1 cellular context compared by ENCODE assay signal in genomic region chr12:2794736-2795289, GRCh38.
TF ChIP-seq lines count a peak whose summit lies in the region.

A gene with protein sequence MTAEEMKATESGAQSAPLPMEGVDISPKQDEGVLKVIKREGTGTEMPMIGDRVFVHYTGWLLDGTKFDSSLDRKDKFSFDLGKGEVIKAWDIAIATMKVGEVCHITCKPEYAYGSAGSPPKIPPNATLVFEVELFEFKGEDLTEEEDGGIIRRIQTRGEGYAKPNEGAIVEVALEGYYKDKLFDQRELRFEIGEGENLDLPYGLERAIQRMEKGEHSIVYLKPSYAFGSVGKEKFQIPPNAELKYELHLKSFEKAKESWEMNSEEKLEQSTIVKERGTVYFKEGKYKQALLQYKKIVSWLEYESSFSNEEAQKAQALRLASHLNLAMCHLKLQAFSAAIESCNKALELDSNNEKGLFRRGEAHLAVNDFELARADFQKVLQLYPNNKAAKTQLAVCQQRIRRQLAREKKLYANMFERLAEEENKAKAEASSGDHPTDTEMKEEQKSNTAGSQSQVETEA (plus strand): TSS chr12:2794970. CDS start chr12:2795140, 170 bp downstream.

TF ChIP-seq in K562, 482 proteins besides CTCF, POLR2A, EP300 and RAD21 (continued from another document and continues in another):
- TF ChIP-seq ATF1 (CRISPR knock-in tag; IDR thresholded peaks at IDR 0.05) (no peak), ATF1 (tag; IDR thresholded peaks at IDR 0.05) (peak; percentile 16; the same call in 1 of the 2 replicates), LARP7 (IDR thresholded peaks at IDR 0.05) (no peak), NFE2 (IDR thresholded peaks at IDR 0.05; ENCODE audit: low read depth) (no peak), HINFP (tag; conservative IDR thresholded peaks at IDR 0.05; ENCODE audit: low read depth) (peak; percentile 77), ZNF280A (IDR thresholded peaks at IDR 0.05; ENCODE audit: low read depth, partially characterized antibody) (no peak), SMARCE1 (IDR thresholded peaks at IDR 0.05) (no peak), MEF2D (tag; conservative IDR thresholded peaks at IDR 0.05; ENCODE audit: low read depth) (no peak), ERF (CRISPR knock-in tag; IDR thresholded peaks at IDR 0.05) (no peak), GATAD2B (IDR thresholded peaks at IDR 0.05; ENCODE audit: borderline replicate concordance) (no peak), MYC (IDR thresholded peaks at IDR 0.05; ENCODE audit: low read depth, low read length) (peak; percentile 86), MYC (CRISPR knock-in tag; IDR thresholded peaks at IDR 0.05; ENCODE audit: borderline replicate concordance, low read depth) (no peak), BMI1 (IDR thresholded peaks at IDR 0.05; ENCODE audit: low read length) (no peak), ZNF124 (CRISPR knock-in tag; IDR thresholded peaks at IDR 0.05) (no peak), GATAD2A (IDR thresholded peaks at IDR 0.05) (no peak), POLR2B (IDR thresholded peaks at IDR 0.05; ENCODE audit: low read depth, partially characterized antibody) (no peak), TSC22D4 (tag; IDR thresholded peaks at IDR 0.05) (no peak), IFI16 (CRISPR knock-in tag; IDR thresholded peaks at IDR 0.05) (no peak), ETV6 (IDR thresholded peaks at IDR 0.05; ENCODE audit: borderline replicate concordance in 1 of 2, low read depth in 2 of 2, low read length in 1 of 2) (no peak), ETV6 (CRISPR knock-in tag; IDR thresholded peaks at IDR 0.05; ENCODE audit: borderline replicate concordance) (no peak), HMG20B (CRISPR knock-in tag; IDR thresholded peaks at IDR 0.05) (no peak), RBM15 (IDR thresholded peaks at IDR 0.05; ENCODE audit: insufficient read depth, low read length) (no peak), VEZF1 (CRISPR knock-in tag; IDR thresholded peaks at IDR 0.05) (peak; percentile 44; the same call in 1 of the 2 replicates), ZNF77 (CRISPR knock-in tag; IDR thresholded peaks at IDR 0.05) (no peak), RBM39 (optimal IDR thresholded peaks at IDR 0.05; ENCODE audit: low read depth, low read length) (no peak), ADNP (tag; IDR thresholded peaks at IDR 0.05) (no peak), MBD2 (IDR thresholded peaks at IDR 0.05; ENCODE audit: borderline replicate concordance, low read depth) (0 out of 2 replicates have a peak, but pooled peaks have one; percentile 21), TFAM (CRISPR knock-in tag; conservative IDR thresholded peaks at IDR 0.05) (no peak)
- TF ChIP-seq, protein P1, sequence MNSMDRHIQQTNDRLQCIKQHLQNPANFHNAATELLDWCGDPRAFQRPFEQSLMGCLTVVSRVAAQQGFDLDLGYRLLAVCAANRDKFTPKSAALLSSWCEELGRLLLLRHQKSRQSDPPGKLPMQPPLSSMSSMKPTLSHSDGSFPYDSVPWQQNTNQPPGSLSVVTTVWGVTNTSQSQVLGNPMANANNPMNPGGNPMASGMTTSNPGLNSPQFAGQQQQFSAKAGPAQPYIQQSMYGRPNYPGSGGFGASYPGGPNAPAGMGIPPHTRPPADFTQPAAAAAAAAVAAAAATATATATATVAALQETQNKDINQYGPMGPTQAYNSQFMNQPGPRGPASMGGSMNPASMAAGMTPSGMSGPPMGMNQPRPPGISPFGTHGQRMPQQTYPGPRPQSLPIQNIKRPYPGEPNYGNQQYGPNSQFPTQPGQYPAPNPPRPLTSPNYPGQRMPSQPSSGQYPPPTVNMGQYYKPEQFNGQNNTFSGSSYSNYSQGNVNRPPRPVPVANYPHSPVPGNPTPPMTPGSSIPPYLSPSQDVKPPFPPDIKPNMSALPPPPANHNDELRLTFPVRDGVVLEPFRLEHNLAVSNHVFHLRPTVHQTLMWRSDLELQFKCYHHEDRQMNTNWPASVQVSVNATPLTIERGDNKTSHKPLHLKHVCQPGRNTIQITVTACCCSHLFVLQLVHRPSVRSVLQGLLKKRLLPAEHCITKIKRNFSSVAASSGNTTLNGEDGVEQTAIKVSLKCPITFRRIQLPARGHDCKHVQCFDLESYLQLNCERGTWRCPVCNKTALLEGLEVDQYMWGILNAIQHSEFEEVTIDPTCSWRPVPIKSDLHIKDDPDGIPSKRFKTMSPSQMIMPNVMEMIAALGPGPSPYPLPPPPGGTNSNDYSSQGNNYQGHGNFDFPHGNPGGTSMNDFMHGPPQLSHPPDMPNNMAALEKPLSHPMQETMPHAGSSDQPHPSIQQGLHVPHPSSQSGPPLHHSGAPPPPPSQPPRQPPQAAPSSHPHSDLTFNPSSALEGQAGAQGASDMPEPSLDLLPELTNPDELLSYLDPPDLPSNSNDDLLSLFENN (IDR thresholded peaks at IDR 0.05; ENCODE audit: low read depth in 2 of 2, low read length in 2 of 2), result no peak
- TF ChIP-seq, protein P2, sequence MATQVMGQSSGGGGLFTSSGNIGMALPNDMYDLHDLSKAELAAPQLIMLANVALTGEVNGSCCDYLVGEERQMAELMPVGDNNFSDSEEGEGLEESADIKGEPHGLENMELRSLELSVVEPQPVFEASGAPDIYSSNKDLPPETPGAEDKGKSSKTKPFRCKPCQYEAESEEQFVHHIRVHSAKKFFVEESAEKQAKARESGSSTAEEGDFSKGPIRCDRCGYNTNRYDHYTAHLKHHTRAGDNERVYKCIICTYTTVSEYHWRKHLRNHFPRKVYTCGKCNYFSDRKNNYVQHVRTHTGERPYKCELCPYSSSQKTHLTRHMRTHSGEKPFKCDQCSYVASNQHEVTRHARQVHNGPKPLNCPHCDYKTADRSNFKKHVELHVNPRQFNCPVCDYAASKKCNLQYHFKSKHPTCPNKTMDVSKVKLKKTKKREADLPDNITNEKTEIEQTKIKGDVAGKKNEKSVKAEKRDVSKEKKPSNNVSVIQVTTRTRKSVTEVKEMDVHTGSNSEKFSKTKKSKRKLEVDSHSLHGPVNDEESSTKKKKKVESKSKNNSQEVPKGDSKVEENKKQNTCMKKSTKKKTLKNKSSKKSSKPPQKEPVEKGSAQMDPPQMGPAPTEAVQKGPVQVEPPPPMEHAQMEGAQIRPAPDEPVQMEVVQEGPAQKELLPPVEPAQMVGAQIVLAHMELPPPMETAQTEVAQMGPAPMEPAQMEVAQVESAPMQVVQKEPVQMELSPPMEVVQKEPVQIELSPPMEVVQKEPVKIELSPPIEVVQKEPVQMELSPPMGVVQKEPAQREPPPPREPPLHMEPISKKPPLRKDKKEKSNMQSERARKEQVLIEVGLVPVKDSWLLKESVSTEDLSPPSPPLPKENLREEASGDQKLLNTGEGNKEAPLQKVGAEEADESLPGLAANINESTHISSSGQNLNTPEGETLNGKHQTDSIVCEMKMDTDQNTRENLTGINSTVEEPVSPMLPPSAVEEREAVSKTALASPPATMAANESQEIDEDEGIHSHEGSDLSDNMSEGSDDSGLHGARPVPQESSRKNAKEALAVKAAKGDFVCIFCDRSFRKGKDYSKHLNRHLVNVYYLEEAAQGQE (CRISPR knock-in tag; IDR thresholded peaks at IDR 0.05; ENCODE audit: low read depth), result no peak
- TF ChIP-seq, protein P3, sequence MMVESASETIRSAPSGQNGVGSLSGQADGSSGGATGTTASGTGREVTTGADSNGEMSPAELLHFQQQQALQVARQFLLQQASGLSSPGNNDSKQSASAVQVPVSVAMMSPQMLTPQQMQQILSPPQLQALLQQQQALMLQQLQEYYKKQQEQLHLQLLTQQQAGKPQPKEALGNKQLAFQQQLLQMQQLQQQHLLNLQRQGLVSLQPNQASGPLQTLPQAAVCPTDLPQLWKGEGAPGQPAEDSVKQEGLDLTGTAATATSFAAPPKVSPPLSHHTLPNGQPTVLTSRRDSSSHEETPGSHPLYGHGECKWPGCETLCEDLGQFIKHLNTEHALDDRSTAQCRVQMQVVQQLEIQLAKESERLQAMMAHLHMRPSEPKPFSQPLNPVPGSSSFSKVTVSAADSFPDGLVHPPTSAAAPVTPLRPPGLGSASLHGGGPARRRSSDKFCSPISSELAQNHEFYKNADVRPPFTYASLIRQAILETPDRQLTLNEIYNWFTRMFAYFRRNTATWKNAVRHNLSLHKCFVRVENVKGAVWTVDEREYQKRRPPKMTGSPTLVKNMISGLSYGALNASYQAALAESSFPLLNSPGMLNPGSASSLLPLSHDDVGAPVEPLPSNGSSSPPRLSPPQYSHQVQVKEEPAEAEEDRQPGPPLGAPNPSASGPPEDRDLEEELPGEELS (CRISPR knock-in tag; IDR thresholded peaks at IDR 0.05; ENCODE audit: borderline replicate concordance), result no peak
- TF ChIP-seq, protein P4, sequence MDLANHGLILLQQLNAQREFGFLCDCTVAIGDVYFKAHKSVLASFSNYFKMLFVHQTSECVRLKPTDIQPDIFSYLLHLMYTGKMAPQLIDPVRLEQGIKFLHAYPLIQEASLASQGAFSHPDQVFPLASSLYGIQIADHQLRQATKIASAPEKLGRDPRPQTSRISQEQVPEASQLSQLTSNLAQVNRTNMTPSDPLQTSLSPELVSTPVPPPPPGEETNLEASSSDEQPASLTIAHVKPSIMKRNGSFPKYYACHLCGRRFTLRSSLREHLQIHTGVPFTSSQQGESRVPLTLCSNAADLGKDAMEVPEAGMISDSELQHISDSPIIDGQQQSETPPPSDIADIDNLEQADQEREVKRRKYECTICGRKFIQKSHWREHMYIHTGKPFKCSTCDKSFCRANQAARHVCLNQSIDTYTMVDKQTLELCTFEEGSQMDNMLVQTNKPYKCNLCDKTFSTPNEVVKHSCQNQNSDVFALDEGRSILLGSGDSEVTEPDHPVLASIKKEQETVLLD (IDR thresholded peaks at IDR 0.05), result no peak
- TF ChIP-seq, protein P5, sequence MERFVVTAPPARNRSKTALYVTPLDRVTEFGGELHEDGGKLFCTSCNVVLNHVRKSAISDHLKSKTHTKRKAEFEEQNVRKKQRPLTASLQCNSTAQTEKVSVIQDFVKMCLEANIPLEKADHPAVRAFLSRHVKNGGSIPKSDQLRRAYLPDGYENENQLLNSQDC (CRISPR knock-in tag; IDR thresholded peaks at IDR 0.05), result no peak
- TF ChIP-seq, protein P6, sequence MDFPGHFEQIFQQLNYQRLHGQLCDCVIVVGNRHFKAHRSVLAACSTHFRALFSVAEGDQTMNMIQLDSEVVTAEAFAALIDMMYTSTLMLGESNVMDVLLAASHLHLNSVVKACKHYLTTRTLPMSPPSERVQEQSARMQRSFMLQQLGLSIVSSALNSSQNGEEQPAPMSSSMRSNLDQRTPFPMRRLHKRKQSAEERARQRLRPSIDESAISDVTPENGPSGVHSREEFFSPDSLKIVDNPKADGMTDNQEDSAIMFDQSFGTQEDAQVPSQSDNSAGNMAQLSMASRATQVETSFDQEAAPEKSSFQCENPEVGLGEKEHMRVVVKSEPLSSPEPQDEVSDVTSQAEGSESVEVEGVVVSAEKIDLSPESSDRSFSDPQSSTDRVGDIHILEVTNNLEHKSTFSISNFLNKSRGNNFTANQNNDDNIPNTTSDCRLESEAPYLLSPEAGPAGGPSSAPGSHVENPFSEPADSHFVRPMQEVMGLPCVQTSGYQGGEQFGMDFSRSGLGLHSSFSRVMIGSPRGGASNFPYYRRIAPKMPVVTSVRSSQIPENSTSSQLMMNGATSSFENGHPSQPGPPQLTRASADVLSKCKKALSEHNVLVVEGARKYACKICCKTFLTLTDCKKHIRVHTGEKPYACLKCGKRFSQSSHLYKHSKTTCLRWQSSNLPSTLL (IDR thresholded peaks at IDR 0.05), result peak; percentile 87
- TF ChIP-seq, protein P7, sequence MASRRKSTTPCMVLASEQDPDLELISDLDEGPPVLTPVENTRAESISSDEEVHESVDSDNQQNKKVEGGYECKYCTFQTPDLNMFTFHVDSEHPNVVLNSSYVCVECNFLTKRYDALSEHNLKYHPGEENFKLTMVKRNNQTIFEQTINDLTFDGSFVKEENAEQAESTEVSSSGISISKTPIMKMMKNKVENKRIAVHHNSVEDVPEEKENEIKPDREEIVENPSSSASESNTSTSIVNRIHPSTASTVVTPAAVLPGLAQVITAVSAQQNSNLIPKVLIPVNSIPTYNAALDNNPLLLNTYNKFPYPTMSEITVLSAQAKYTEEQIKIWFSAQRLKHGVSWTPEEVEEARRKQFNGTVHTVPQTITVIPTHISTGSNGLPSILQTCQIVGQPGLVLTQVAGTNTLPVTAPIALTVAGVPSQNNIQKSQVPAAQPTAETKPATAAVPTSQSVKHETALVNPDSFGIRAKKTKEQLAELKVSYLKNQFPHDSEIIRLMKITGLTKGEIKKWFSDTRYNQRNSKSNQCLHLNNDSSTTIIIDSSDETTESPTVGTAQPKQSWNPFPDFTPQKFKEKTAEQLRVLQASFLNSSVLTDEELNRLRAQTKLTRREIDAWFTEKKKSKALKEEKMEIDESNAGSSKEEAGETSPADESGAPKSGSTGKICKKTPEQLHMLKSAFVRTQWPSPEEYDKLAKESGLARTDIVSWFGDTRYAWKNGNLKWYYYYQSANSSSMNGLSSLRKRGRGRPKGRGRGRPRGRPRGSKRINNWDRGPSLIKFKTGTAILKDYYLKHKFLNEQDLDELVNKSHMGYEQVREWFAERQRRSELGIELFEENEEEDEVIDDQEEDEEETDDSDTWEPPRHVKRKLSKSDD (conservative IDR thresholded peaks at IDR 0.05; ENCODE audit: low read length), result no peak
- TF ChIP-seq, protein P8, sequence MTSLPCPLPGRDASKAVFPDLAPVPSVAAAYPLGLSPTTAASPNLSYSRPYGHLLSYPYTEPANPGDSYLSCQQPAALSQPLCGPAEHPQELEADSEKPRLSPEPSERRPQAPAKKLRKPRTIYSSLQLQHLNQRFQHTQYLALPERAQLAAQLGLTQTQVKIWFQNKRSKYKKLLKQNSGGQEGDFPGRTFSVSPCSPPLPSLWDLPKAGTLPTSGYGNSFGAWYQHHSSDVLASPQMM (CRISPR knock-in tag; IDR thresholded peaks at IDR 0.05), result no peak
